8 cellular contexts compared by ENCODE assay signal in the genomic region with DNA sequence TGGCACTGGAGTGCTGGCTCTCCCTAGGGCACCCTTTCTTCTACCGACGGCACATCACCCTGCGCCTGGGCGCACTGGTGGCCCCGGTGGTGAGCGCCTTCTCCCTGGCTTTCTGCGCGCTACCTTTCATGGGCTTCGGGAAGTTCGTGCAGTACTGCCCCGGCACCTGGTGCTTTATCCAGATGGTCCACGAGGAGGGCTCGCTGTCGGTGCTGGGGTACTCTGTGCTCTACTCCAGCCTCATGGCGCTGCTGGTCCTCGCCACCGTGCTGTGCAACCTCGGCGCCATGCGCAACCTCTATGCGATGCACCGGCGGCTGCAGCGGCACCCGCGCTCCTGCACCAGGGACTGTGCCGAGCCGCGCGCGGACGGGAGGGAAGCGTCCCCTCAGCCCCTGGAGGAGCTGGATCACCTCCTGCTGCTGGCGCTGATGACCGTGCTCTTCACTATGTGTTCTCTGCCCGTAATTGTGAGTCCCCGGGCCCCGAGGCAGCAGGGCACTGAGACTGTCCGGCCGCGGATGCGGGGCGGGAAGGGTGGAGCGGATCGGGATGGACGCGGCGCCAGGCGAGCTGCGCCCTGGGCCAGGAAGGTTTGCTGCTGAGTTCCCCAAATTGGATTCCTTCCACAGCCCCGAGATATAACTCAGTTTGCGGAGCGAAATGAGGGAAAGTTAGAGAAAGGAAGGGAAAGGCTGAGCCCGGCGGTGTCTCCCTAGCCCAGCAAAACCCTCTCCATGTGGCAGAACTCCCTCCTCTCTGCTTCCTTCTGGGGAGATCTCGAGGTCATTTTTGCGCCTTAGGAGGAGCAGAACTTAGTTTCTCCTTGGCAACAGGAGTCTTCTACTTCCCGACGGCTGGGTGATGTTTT. TPM values are rescaled to one million over a fixed set of nuclear protein-coding genes. Genes with fewer than 3 reads are reported as not detected.
DNase-seq lines count a peak whose midpoint lies in the region; ATAC-seq and TF ChIP-seq lines count a peak whose summit lies in the region.

No MANE protein-coding gene starts in this region.

- peak; percentile 30 to 57 for ATAC-seq in upper lobe of left lung (ENCODE audit: low FRiP score in 2 of 2)
- no peak for ATAC-seq in HG02763 (IDR thresholded peaks at IDR 0.05; ENCODE audit: unreplicated experiment)
- ATAC-seq in HG02973 (IDR thresholded peaks at IDR 0.05; ENCODE audit: unreplicated experiment): no peak
- no peak for ATAC-seq in HG03025 (IDR thresholded peaks at IDR 0.05; ENCODE audit: low FRiP score, unreplicated experiment)

- 4% methylated on average over 18 to 59 of the region's 59 CpGs for WGBS in upper lobe of left lung, 2 donors

- CTCF ChIA-PET in MCF 10A (lab: Yijun Ruan, JAX): no interaction called here

- H3K27ac Mint-ChIP-seq in MCF 10A (ENCODE audit: low read depth, unreplicated experiment) (no peak overlapping the region), chondrocyte (ENCODE audit: unreplicated experiment) (no peak overlapping the region)

- no peaks in the 10 kb centered on the region for H3K4me1 ChIP-seq in breast epithelium
- peaks cover 50% of the 10 kb centered on the region for H3K4me1 ChIP-seq in mononuclear cell (ENCODE audit: insufficient read depth, low read length)
- peaks cover 19 to 23% (median 21%) of the 10 kb centered on the region in 4 donors for H3K4me1 ChIP-seq in upper lobe of left lung

- H3K9me3 ChIP-seq in breast epithelium (no peaks in the 10 kb centered on the region), mononuclear cell (ENCODE audit: low read depth, low read length) (no peaks in the 10 kb centered on the region), upper lobe of left lung (no peaks in the 10 kb centered on the region)

- H3K4me3 ChIP-seq in breast epithelium (peak overlapping the region; percentile 40 to 62 (median 46)), mononuclear cell (ENCODE audit: low read length) (peak overlapping the region; percentile 43), upper lobe of left lung (peak overlapping the region in 3 of 4 donors; percentile 38 to 55 (median 49))

- no peak for TF ChIP-seq EP300 in upper lobe of left lung (IDR thresholded peaks at IDR 0.05)

- H3K9me3 Mint-ChIP-seq in MCF 10A (ENCODE audit: unreplicated experiment) (no peaks in the 10 kb centered on the region), chondrocyte (ENCODE audit: low read depth) (no peaks in the 10 kb centered on the region)

- H3K27me3 ChIP-seq in breast epithelium (peaks cover 0 to 21% of the 10 kb centered on the region in 2 donors), mononuclear cell (ENCODE audit: insufficient read depth, low read length) (peaks cover 47% of the 10 kb centered on the region), upper lobe of left lung (peaks cover 3 to 13% (median 7%) of the 10 kb centered on the region in 4 donors)

- no peak for DNase-seq in breast epithelium (ENCODE audit: low spot score in 2 of 2)
- DNase-seq in MCF 10A (ENCODE audit: unreplicated experiment): no peak
- DNase-seq in chondrocyte (ENCODE audit: low spot score): no peak
- peak in 1 of 2 donors; percentile 85 for DNase-seq in upper lobe of left lung

- no peak for TF ChIP-seq POLR2A in breast epithelium (IDR thresholded peaks at IDR 0.05)
- TF ChIP-seq POLR2A in upper lobe of left lung (IDR thresholded peaks at IDR 0.05): no peak

- H3K4me3 Mint-ChIP-seq in MCF 10A (ENCODE audit: unreplicated experiment) (no peak overlapping the region), chondrocyte (ENCODE audit: unreplicated experiment) (peak overlapping the region; percentile 77)

- peaks cover 12% of the 10 kb centered on the region for H3K4me1 Mint-ChIP-seq in MCF 10A (ENCODE audit: insufficient read depth, unreplicated experiment)
- peaks cover 35% of the 10 kb centered on the region for H3K4me1 Mint-ChIP-seq in chondrocyte (ENCODE audit: low read depth)

- intact Hi-C loops in breast epithelium (cut with DNase I; ENCODE audit: low total_unique reads): no loop called here
- intact Hi-C loops in MCF 10A (cut with micrococcal nuclease): no loop called here

- H3K36me3 ChIP-seq in breast epithelium (no peaks in the 10 kb centered on the region), upper lobe of left lung (no peaks in the 10 kb centered on the region)

- no TSS peak for BruUV-seq in MCF 10A (replicated peaks; lab: Mats Ljungman, UMichigan)

- H3K36me3 Mint-ChIP-seq in MCF 10A (ENCODE audit: insufficient read depth, unreplicated experiment): no peaks in the 10 kb centered on the region
- peaks cover 2% of the 10 kb centered on the region for H3K36me3 Mint-ChIP-seq in chondrocyte (ENCODE audit: low read depth)

- POLR2A ChIA-PET in MCF 10A (lab: Yijun Ruan, JAX): interaction anchor here (0.7 kb wide), 1 partner anchor 74 kb away, joined by 3 read pairs; no protein-coding TSS in a partner anchor

- H3K27me3 Mint-ChIP-seq in MCF 10A (ENCODE audit: insufficient read depth, unreplicated experiment): no peaks in the 10 kb centered on the region
- peaks cover 34% of the 10 kb centered on the region for H3K27me3 Mint-ChIP-seq in chondrocyte (ENCODE audit: low read depth)

- no peak for TF ChIP-seq CTCF in breast epithelium (IDR thresholded peaks at IDR 0.05)
- TF ChIP-seq CTCF in MCF 10A (IDR thresholded peaks at IDR 0.05; ENCODE audit: unreplicated experiment): no peak
- TF ChIP-seq CTCF in chondrocyte (IDR thresholded peaks at IDR 0.05): no peak
- TF ChIP-seq CTCF in upper lobe of left lung (IDR thresholded peaks at IDR 0.05): no peak

- no peak overlapping the region for H3K27ac ChIP-seq in breast epithelium
- H3K27ac ChIP-seq in upper lobe of left lung: peak overlapping the region in 3 of 4 donors; percentile 7 to 35 (median 16)

RNA-seq across cellular contexts. Expression of gene PTGDR, which starts 0.9 kb away (rescaled TPM):
- total RNA-seq in breast epithelium: 1 to 10 TPM; 1.2 to 3.2 (median 1.3) TPM
- total RNA-seq in MCF 10A (2022): not detected in 2 replicates
- 0.07 TPM in 1 of 3 replicates, not detected in the others for total RNA-seq in chondrocyte
- 3.8 TPM for total RNA-seq in mononuclear cell
- total RNA-seq in upper lobe of left lung: 1 to 10 TPM; 1.0 to 3.0 (median 1.7) TPM

RNA-seq across cellular contexts. Expression of gene PTGER2, which starts 45.7 kb away (rescaled TPM):
- 1 to 10 TPM; 1.8 to 5.9 (median 4.9) TPM for total RNA-seq in breast epithelium
- 0.12 TPM in 2 replicates for total RNA-seq in MCF 10A (2022)
- 1.7 to 3.8 TPM (median 2.5 TPM) in 3 replicates for total RNA-seq in chondrocyte
- total RNA-seq in mononuclear cell: 46.7 TPM
- total RNA-seq in upper lobe of left lung: 10 to 100 TPM in 2 of 6 donors, 1 to 10 TPM in 4; 1.6 to 10.5 (median 8.5) TPM

Comparison
In these comparisons a context has a peak if more than half of its experiments do, and no peak if none do; other contexts are left out.
1. H3K27ac ChIP-seq: peak in upper lobe of left lung (3 of 4); none in breast epithelium (0 of 2).
2. ATAC-seq: peak in upper lobe of left lung (2 of 2); none in HG02763 (single experiment), HG02973 (single experiment) and HG03025 (single experiment).
3. Peak in every context shown above with its lines, with median percentiles within 50 percentile points of each other: H3K4me3 ChIP-seq.